ENCODE assay signal across 23 cellular contexts in the genomic region with DNA sequence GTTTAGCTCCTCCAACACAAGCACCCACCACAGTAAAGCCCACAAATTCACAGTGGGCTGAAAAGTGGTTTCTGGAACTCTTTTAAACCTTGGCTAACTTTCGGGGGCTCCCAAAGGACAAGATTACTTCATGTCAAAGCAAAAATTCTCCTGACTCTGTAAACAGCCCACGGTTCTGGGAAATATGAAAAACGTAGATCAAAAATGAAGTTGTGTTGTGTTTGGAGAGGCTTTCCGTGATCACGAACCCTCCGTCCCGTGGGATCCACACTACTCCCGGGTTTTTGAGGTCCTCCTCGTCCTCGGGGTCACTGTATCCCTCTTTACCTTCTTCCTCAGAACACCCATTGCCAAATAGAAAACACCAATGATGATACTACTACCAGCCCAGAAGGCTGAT.
A peak's percentile ranks its signal among the peaks of the same experiment; 100 is the strongest.
DNase-seq lines count a peak whose midpoint lies in the region; ATAC-seq, FAIRE-seq and TF ChIP-seq lines count a peak whose summit lies in the region.
"Had no signal": no experiment of that assay in that cellular context is flagged by ENCODE, and none has a peak within 500 bp of the region (broad histone marks: within the 10 kb centered on the region; RNA-seq: fewer than 3 reads in every experiment).

No MANE protein-coding gene starts in this region.

- peaks cover 2% of the 10 kb centered on the region for H3K36me3 Mint-ChIP-seq in astrocyte (ENCODE audit: low read depth, unreplicated experiment)

- no peaks in the 10 kb centered on the region for H4K20me1 ChIP-seq in astrocyte (ENCODE audit: insufficient read depth, low read length)
- H4K20me1 ChIP-seq in osteoblast (ENCODE audit: insufficient read depth, low read length), result no peaks in the 10 kb centered on the region

- no peak overlapping the region for H2BK120ac ChIP-seq in mesendoderm (ENCODE audit: low read depth, low read length)

- no peak overlapping the region for H4K8ac ChIP-seq in mesendoderm (ENCODE audit: low read depth, low read length)

- H3K9ac ChIP-seq in astrocyte (ENCODE audit: low read length) (peak overlapping the region; percentile 63), subcutaneous abdominal adipose tissue (ENCODE audit: low read length in 5 of 5) (peak overlapping the region in 2 of 5 donors; percentile 29 to 66), mesendoderm (ENCODE audit: low read length) (no peak overlapping the region)

- no peaks in the 10 kb centered on the region for H3K79me2 ChIP-seq in astrocyte (ENCODE audit: insufficient read depth, low read length)
- no peaks in the 10 kb centered on the region for H3K79me2 ChIP-seq in osteoblast (ENCODE audit: insufficient read depth, low read length)
- no peaks in the 10 kb centered on the region for H3K79me2 ChIP-seq in mesendoderm (ENCODE audit: control insufficient read depth, insufficient read depth, low read length)

- H3K27ac ChIP-seq in astrocyte (ENCODE audit: low read depth, low read length), result peak overlapping the region; percentile 86
- peak overlapping the region; percentile 12 to 80 (median 63) for H3K27ac ChIP-seq in heart left ventricle
- H3K27ac ChIP-seq in osteoblast (ENCODE audit: low read depth, low read length), result peak overlapping the region; percentile 83
- H3K27ac ChIP-seq in subcutaneous abdominal adipose tissue (ENCODE audit: low read depth, low read length), result peak overlapping the region; percentile 69
- no peak overlapping the region for H3K27ac ChIP-seq in mesendoderm (ENCODE audit: low read depth, low read length)
- H3K27ac ChIP-seq in thyroid gland, result peak overlapping the region in 1 of 3 donors; percentile 53
- H3K27ac ChIP-seq: colonic mucosa, neutrophil, RWPE1 had no signal

- no peak overlapping the region for H4K5ac ChIP-seq in mesendoderm (ENCODE audit: low read length)

- no peaks in the 10 kb centered on the region for H3K27me3 Mint-ChIP-seq in astrocyte (ENCODE audit: low read depth, unreplicated experiment)
- H3K27me3 Mint-ChIP-seq: activated B cell treated with CpG ODN at 0.5 μM for 24 hours had no signal

- intact Hi-C loops in heart left ventricle (cut with DNase I) (loop anchor here in 3 of 10 donors (5.0 to 10.0 kb wide), 3 partner anchors 313 to 323 kb away; no protein-coding TSS in a partner anchor), thyroid gland (cut with DNase I) (no loop called here)

- no peaks in the 10 kb centered on the region for H3K79me1 ChIP-seq in mesendoderm (ENCODE audit: low read length)

- peaks cover 2% of the 10 kb centered on the region for H3K9me3 Mint-ChIP-seq in astrocyte (ENCODE audit: unreplicated experiment)

- H3K56ac ChIP-seq in mesendoderm (ENCODE audit: low read length), result no peak overlapping the region

- H3K9me3 ChIP-seq in astrocyte (ENCODE audit: insufficient read depth, low read depth, low read length), result no peaks in the 10 kb centered on the region
- H3K9me3 ChIP-seq in heart left ventricle, result peaks cover 0 to 7% (median 0%) of the 10 kb centered on the region in 12 donors
- H3K9me3 ChIP-seq in osteoblast (ENCODE audit: low read depth, low read length), result no peaks in the 10 kb centered on the region
- no peaks in the 10 kb centered on the region for H3K9me3 ChIP-seq in subcutaneous abdominal adipose tissue (ENCODE audit: control insufficient read depth in 5 of 5, low read length in 5 of 5)
- no peaks in the 10 kb centered on the region for H3K9me3 ChIP-seq in thyroid gland
- H3K9me3 ChIP-seq: colonic mucosa, neutrophil, thoracic aorta had no signal

- H3K4me1 ChIP-seq in astrocyte (ENCODE audit: insufficient read depth, low read length) (peaks cover 62% of the 10 kb centered on the region), heart left ventricle (peaks cover 0 to 72% (median 46%) of the 10 kb centered on the region in 12 donors), osteoblast (ENCODE audit: insufficient read depth, low read length) (peaks cover 50% of the 10 kb centered on the region), subcutaneous abdominal adipose tissue (ENCODE audit: control insufficient read depth in 5 of 5, insufficient read depth in 5 of 5, low read length in 5 of 5) (peaks cover 9 to 73% (median 54%) of the 10 kb centered on the region in 5 donors), mesendoderm (ENCODE audit: control insufficient read depth, low read depth, low read length) (no peaks in the 10 kb centered on the region), thyroid gland (peaks cover 0 to 11% of the 10 kb centered on the region in 2 donors)
- H3K4me1 ChIP-seq: colonic mucosa had no signal

- TF ChIP-seq CTCF in astrocyte (IDR thresholded peaks at IDR 0.05; ENCODE audit: insufficient read depth, low read depth, low read length) (no peak), heart left ventricle (IDR thresholded peaks at IDR 0.05) (no peak), osteoblast (IDR thresholded peaks at IDR 0.05; ENCODE audit: extremely low read depth, low read depth, low read length) (no peak), thyroid gland (IDR thresholded peaks at IDR 0.05) (no peak)

- no peak overlapping the region for H3K4me3 Mint-ChIP-seq in astrocyte (ENCODE audit: unreplicated experiment)
- H3K4me3 Mint-ChIP-seq: activated B cell treated with CpG ODN at 0.5 μM for 24 hours; CD8-positive, alpha-beta memory T cell had no signal

- H3K4me2 ChIP-seq in astrocyte (ENCODE audit: low read length) (peak overlapping the region; percentile 64), osteoblast (ENCODE audit: insufficient read depth, low read length) (peak overlapping the region; percentile 65), mesendoderm (ENCODE audit: low read length) (no peak overlapping the region)

- no peak for TF ChIP-seq POLR2A in heart left ventricle (IDR thresholded peaks at IDR 0.05)
- TF ChIP-seq POLR2A in thyroid gland (IDR thresholded peaks at IDR 0.05), result no peak

- FAIRE-seq in astrocyte (lab: Jason Lieb, UNC), result no peak

- 66 to 76% (median 73%) methylated on average over 10 of the region's 10 CpGs for WGBS in heart left ventricle, 4 donors
- no CpG with 5 or more reads among the region's 10 CpGs for WGBS in mesendoderm (ENCODE audit: extremely low coverage, insufficient coverage, low lambda C conversion rate)
- 71 to 72% methylated on average over 10 of the region's 10 CpGs for WGBS in thyroid gland, 2 donors

- H3K4ac ChIP-seq in mesendoderm (ENCODE audit: low read depth, low read length), result no peak overlapping the region

- peaks cover 59% of the 10 kb centered on the region for H3K4me1 Mint-ChIP-seq in astrocyte (ENCODE audit: low read depth, unreplicated experiment)

- no peak overlapping the region for H2BK15ac ChIP-seq in mesendoderm (replicated peaks; ENCODE audit: low read depth)

- DNase-seq in astrocyte (ENCODE audit: low read depth), result no peak
- peak in 3 of 5 donors; percentile 22 to 36 (median 36) for DNase-seq in heart left ventricle
- no peak for DNase-seq in osteoblast (ENCODE audit: insufficient read length, low spot score, missing footprints)
- no peak for DNase-seq in mesendoderm
- DNase-seq in COR-L47 (lab: John Stamatoyannopoulos, UW), result no peak
- no peak for DNase-seq in thyroid gland
- DNase-seq: activated B cell treated with CpG ODN at 0.5 μM for 24 hours; activated CD4-positive, alpha-beta T cell treated with anti-CD3 and anti-CD28 coated beads, Interleukin-2, amount 50 U/mL, for 48 hours; activated effector memory CD4-positive, alpha-beta T cell treated with Interleukin-2 at 50 U/mL for 16 hours; brain microvascular endothelial cell; CD8-positive, alpha-beta memory T cell; colonic mucosa; GF-D8; Karpas-422; NCI-H187; NCI-H69; retina; stimulated activated CD8-positive, alpha-beta memory T cell treated with anti-CD3 and anti-CD28 coated beads, Interleukin-4, amount 100 ng/mL, for 48 hours had no signal

- no peak overlapping the region for H2AFZ ChIP-seq in astrocyte (ENCODE audit: low read depth, low read length)
- H2AFZ ChIP-seq in osteoblast (ENCODE audit: low read length), result peak overlapping the region; percentile 70

- H3K23ac ChIP-seq in mesendoderm (ENCODE audit: low read length), result no peak overlapping the region

- H2BK5ac ChIP-seq in mesendoderm (ENCODE audit: low read length), result no peak overlapping the region

- ATAC-seq in heart left ventricle (peak in 2 of 4 donors; percentile 18 to 19), GM18520 (IDR thresholded peaks at IDR 0.05; ENCODE audit: unreplicated experiment) (no peak)

- peak overlapping the region; percentile 95 for H3K27ac Mint-ChIP-seq in astrocyte (ENCODE audit: unreplicated experiment)
- H3K27ac Mint-ChIP-seq: activated B cell treated with CpG ODN at 0.5 μM for 24 hours; CD8-positive, alpha-beta memory T cell had no signal

- H2AK5ac ChIP-seq in mesendoderm (ENCODE audit: low read length), result no peak overlapping the region

- H3K18ac ChIP-seq in mesendoderm (ENCODE audit: low read length), result no peak overlapping the region

- no peaks in the 10 kb centered on the region for H3K36me3 ChIP-seq in astrocyte (ENCODE audit: insufficient read depth, low read length)
- H3K36me3 ChIP-seq in heart left ventricle, result no peaks in the 10 kb centered on the region
- no peaks in the 10 kb centered on the region for H3K36me3 ChIP-seq in osteoblast (ENCODE audit: insufficient read depth, low read length)
- H3K36me3 ChIP-seq in subcutaneous abdominal adipose tissue (ENCODE audit: control insufficient read depth in 5 of 5, insufficient read depth in 5 of 5, low read length in 5 of 5), result no peaks in the 10 kb centered on the region
- H3K36me3 ChIP-seq in mesendoderm (ENCODE audit: control insufficient read depth, insufficient read depth, low read length), result no peaks in the 10 kb centered on the region
- H3K36me3 ChIP-seq in thyroid gland, result no peaks in the 10 kb centered on the region
- H3K36me3 ChIP-seq: brain microvascular endothelial cell, colonic mucosa, neutrophil, thoracic aorta had no signal

- H3K27me3 ChIP-seq in astrocyte (ENCODE audit: insufficient read depth, low read length) (no peaks in the 10 kb centered on the region), heart left ventricle (no peaks in the 10 kb centered on the region), osteoblast (ENCODE audit: insufficient read depth, low read length) (no peaks in the 10 kb centered on the region), subcutaneous abdominal adipose tissue (ENCODE audit: control insufficient read depth in 5 of 5, insufficient read depth in 4 of 5, low read length in 5 of 5) (no peaks in the 10 kb centered on the region), mesendoderm (ENCODE audit: insufficient read depth, low read length, poor library complexity) (no peaks in the 10 kb centered on the region), thyroid gland (no peaks in the 10 kb centered on the region)
- H3K27me3 ChIP-seq: brain microvascular endothelial cell, colonic mucosa, neutrophil had no signal

- H3K4me3 ChIP-seq in astrocyte (ENCODE audit: insufficient read depth, low read depth, low read length), result no peak overlapping the region
- no peak overlapping the region for H3K4me3 ChIP-seq in heart left ventricle
- peak overlapping the region; percentile 27 for H3K4me3 ChIP-seq in osteoblast (ENCODE audit: insufficient read depth, low read length)
- peak overlapping the region in 2 of 5 donors; percentile 20 to 38 for H3K4me3 ChIP-seq in subcutaneous abdominal adipose tissue (ENCODE audit: low read depth in 1 of 5, low read length in 5 of 5)
- no peak overlapping the region for H3K4me3 ChIP-seq in mesendoderm (ENCODE audit: low read length)
- no peak overlapping the region for H3K4me3 ChIP-seq in thyroid gland (replicated peaks in 1 of 3)
- H3K4me3 ChIP-seq: colonic mucosa, thoracic aorta had no signal

Comparison
In these comparisons a context has a peak if more than half of its experiments do, and no peak if none do; other contexts are left out.
1. DNase-seq: peak in heart left ventricle (3 of 5); none in astrocyte (single experiment), osteoblast (single experiment), mesendoderm (single experiment), COR-L47 (single experiment) and thyroid gland (0 of 2).